ENCODE assay signal across 39 cellular contexts in the genomic region with DNA sequence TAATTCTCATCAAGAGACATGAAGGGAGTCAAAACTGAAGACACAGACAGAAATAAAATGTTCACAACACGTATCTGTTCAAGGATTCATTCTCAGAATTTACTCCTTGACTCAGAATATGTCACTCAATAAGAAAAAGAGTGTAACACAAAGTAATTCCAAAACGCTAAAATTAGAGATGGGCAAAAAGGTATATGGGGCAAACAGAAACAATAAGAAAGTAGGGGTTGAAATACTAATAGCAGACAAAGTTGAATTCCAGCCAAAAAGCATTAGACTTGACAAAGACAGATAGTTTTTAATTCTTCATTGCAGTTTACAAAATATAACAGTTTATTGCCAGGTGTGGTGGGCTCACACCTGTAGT.
"Had no signal": no experiment of that assay in that cellular context is flagged by ENCODE, and none has a peak within 500 bp of the region (broad histone marks: within the 10 kb centered on the region; RNA-seq: fewer than 3 reads in every experiment).

No MANE protein-coding gene starts in this region.

- H3K4me3 Mint-ChIP-seq: activated B cell treated with CpG ODN at 0.5 μM for 24 hours; activated CD4-positive, alpha-beta memory T cell treated with anti-CD3 and anti-CD28 coated beads for 36 hours; activated CD4-positive, alpha-beta T cell treated with anti-CD3 and anti-CD28 coated beads, Interleukin-2, amount 10 ng/mL, durations not matched to agents 24 days and 14 days; activated CD8-positive, alpha-beta T cell treated with anti-CD3 and anti-CD28 coated beads for 36 hours; activated naive CD4-positive, alpha-beta T cell treated with anti-CD3 and anti-CD28 coated beads for 36 hours; activated naive CD8-positive, alpha-beta T cell treated with anti-CD3 and anti-CD28 coated beads for 36 hours; activated T-cell treated with anti-CD3 and anti-CD28 coated beads, Interleukin-2, amount 50 U/mL, for 4 hours; activated T-cell treated with anti-CD3 and anti-CD28 coated beads, Interleukin-2, amount 50 U/mL, for 72 hours; activated T-helper 1 cell treated with anti-CD3 and anti-CD28 coated beads, Interleukin-12 subunit alpha, Interleukin-12 subunit beta, Interleukin-2, Interleukin-4 antibody, amounts not matched to agents 30 ng/mL and 10 ng/mL and 1 ng/mL, durations not matched to agents 14 hours and 24 hours and 36 hours; activated T-helper 17 cell treated with anti-CD3 and anti-CD28 coated beads, Interleukin-2, amount 50 U/mL, for 72 hours; central memory CD8-positive, alpha-beta T cell; T-helper 1 cell treated with Interleukin-12 subunit alpha and Interleukin-12 subunit beta and Interleukin-4 antibody, amounts not matched to agents 30 μg/mL and 1 μg/mL, for 36 hours; T-helper 2 cell treated with Interferon-gamma antibody and Interleukin-4, amounts not matched to agents 5 μg/mL and 100 μg/mL, for 36 hours had no signal

- H3K27me3 ChIP-seq: adrenal gland, body of pancreas, brain microvascular endothelial cell, cardiac muscle cell had no signal

- H3K4me1 Mint-ChIP-seq: activated CD4-positive, alpha-beta T cell treated with anti-CD3 and anti-CD28 coated beads, Interleukin-2, amount 10 ng/mL, durations not matched to agents 24 days and 14 days had no signal

- H3K9me3 Mint-ChIP-seq: activated B cell treated with CpG ODN at 0.5 μM for 24 hours; activated CD4-positive, alpha-beta memory T cell treated with anti-CD3 and anti-CD28 coated beads for 36 hours; activated CD4-positive, alpha-beta T cell treated with anti-CD3 and anti-CD28 coated beads, Interleukin-2, amount 10 ng/mL, durations not matched to agents 24 days and 14 days; activated CD8-positive, alpha-beta T cell treated with anti-CD3 and anti-CD28 coated beads for 36 hours; activated naive CD4-positive, alpha-beta T cell treated with anti-CD3 and anti-CD28 coated beads for 36 hours; activated naive CD4-positive, alpha-beta T cell treated with anti-CD3 and anti-CD28 coated beads, Interleukin-2, amount 50 U/mL, for 72 hours; activated naive CD8-positive, alpha-beta T cell treated with anti-CD3 and anti-CD28 coated beads for 36 hours; activated T-cell treated with anti-CD3 and anti-CD28 coated beads, Interleukin-2, amount 50 U/mL, for 4 hours; activated T-cell treated with anti-CD3 and anti-CD28 coated beads, Interleukin-2, amount 50 U/mL, for 72 hours; activated T-helper 1 cell treated with anti-CD3 and anti-CD28 coated beads, Interleukin-12 subunit alpha, Interleukin-12 subunit beta, Interleukin-2, Interleukin-4 antibody, amounts not matched to agents 30 ng/mL and 10 ng/mL and 1 ng/mL, durations not matched to agents 14 hours and 24 hours and 36 hours; activated T-helper 17 cell treated with anti-CD3 and anti-CD28 coated beads, Interleukin-2, amount 50 U/mL, for 72 hours; central memory CD8-positive, alpha-beta T cell; T-helper 1 cell treated with Interleukin-12 subunit alpha and Interleukin-12 subunit beta and Interleukin-4 antibody, amounts not matched to agents 30 μg/mL and 1 μg/mL, for 36 hours; T-helper 2 cell treated with Interferon-gamma antibody and Interleukin-4, amounts not matched to agents 5 μg/mL and 100 μg/mL, for 36 hours had no signal

- FAIRE-seq: astrocyte, bronchial epithelial cell, TTC549 had no signal

- H3K36me3 ChIP-seq: adrenal gland, brain microvascular endothelial cell, cardiac muscle cell had no signal

- H3K4me1 ChIP-seq: adrenal gland, body of pancreas had no signal

- H3K27ac Mint-ChIP-seq: activated B cell treated with CpG ODN at 0.5 μM for 24 hours; activated CD4-positive, alpha-beta memory T cell treated with anti-CD3 and anti-CD28 coated beads for 36 hours; activated CD4-positive, alpha-beta T cell treated with anti-CD3 and anti-CD28 coated beads, Interleukin-2, amount 10 ng/mL, durations not matched to agents 24 days and 14 days; activated CD8-positive, alpha-beta T cell treated with anti-CD3 and anti-CD28 coated beads for 36 hours; activated naive CD4-positive, alpha-beta T cell treated with anti-CD3 and anti-CD28 coated beads for 36 hours; activated naive CD4-positive, alpha-beta T cell treated with anti-CD3 and anti-CD28 coated beads, Interleukin-2, amount 50 U/mL, for 72 hours; activated naive CD8-positive, alpha-beta T cell treated with anti-CD3 and anti-CD28 coated beads for 36 hours; activated T-cell treated with anti-CD3 and anti-CD28 coated beads, Interleukin-2, amount 50 U/mL, for 72 hours; activated T-helper 1 cell treated with anti-CD3 and anti-CD28 coated beads, Interleukin-12 subunit alpha, Interleukin-12 subunit beta, Interleukin-2, Interleukin-4 antibody, amounts not matched to agents 30 ng/mL and 10 ng/mL and 1 ng/mL, durations not matched to agents 14 hours and 24 hours and 36 hours; activated T-helper 17 cell treated with anti-CD3 and anti-CD28 coated beads, Interleukin-2, amount 50 U/mL, for 72 hours; T-helper 1 cell treated with Interleukin-12 subunit alpha and Interleukin-12 subunit beta and Interleukin-4 antibody, amounts not matched to agents 30 μg/mL and 1 μg/mL, for 36 hours; T-helper 2 cell treated with Interferon-gamma antibody and Interleukin-4, amounts not matched to agents 5 μg/mL and 100 μg/mL, for 36 hours had no signal

- H3K36me3 Mint-ChIP-seq: activated CD4-positive, alpha-beta memory T cell treated with anti-CD3 and anti-CD28 coated beads for 36 hours; activated naive CD4-positive, alpha-beta T cell treated with anti-CD3 and anti-CD28 coated beads, Interleukin-2, amount 50 U/mL, for 72 hours; activated naive CD8-positive, alpha-beta T cell treated with anti-CD3 and anti-CD28 coated beads for 36 hours had no signal

- H3K4me3 ChIP-seq: adrenal gland, body of pancreas, cardiac muscle cell had no signal

- ATAC-seq: activated CD8-positive, alpha-beta T cell treated with anti-CD3 and anti-CD28 coated beads for 36 hours; activated T-cell treated with anti-CD3 and anti-CD28 coated beads, Interleukin-2, amount 50 U/mL, for 4 hours; activated T-cell treated with anti-CD3 and anti-CD28 coated beads, Interleukin-2, amount 50 U/mL, for 72 hours; body of pancreas had no signal

- H3K9me3 ChIP-seq: adrenal gland, body of pancreas had no signal

- H3K27me3 Mint-ChIP-seq: activated B cell treated with CpG ODN at 0.5 μM for 24 hours; activated CD4-positive, alpha-beta memory T cell treated with anti-CD3 and anti-CD28 coated beads for 36 hours; activated CD4-positive, alpha-beta T cell treated with anti-CD3 and anti-CD28 coated beads, Interleukin-2, amount 10 ng/mL, durations not matched to agents 24 days and 14 days; activated CD8-positive, alpha-beta T cell treated with anti-CD3 and anti-CD28 coated beads for 36 hours; activated naive CD8-positive, alpha-beta T cell treated with anti-CD3 and anti-CD28 coated beads for 36 hours; activated T-helper 17 cell treated with anti-CD3 and anti-CD28 coated beads, Interleukin-2, amount 50 U/mL, for 72 hours; central memory CD8-positive, alpha-beta T cell had no signal

- DNase-seq: activated B cell treated with CpG ODN at 0.5 μM for 24 hours; activated CD4-positive, alpha-beta memory T cell treated with anti-CD3 and anti-CD28 coated beads for 36 hours; activated CD4-positive, alpha-beta T cell treated with anti-CD3 and anti-CD28 coated beads for 4 hours; activated CD4-positive, alpha-beta T cell treated with anti-CD3 and anti-CD28 coated beads, Interleukin-2, amount 10 ng/mL, durations not matched to agents 24 days and 14 days; activated CD4-positive, alpha-beta T cell treated with anti-CD3 and anti-CD28 coated beads, Interleukin-2, amount 50 U/mL, for 1 hour; activated CD4-positive, alpha-beta T cell treated with anti-CD3 and anti-CD28 coated beads, Interleukin-2, amount 50 U/mL, for 4 hours; activated CD4-positive, CD25-positive, alpha-beta regulatory T cell treated with anti-CD3 and anti-CD28 coated beads, Interleukin-2, amount 50 U/mL, for 72 hours; activated CD8-positive, alpha-beta memory T cell treated with anti-CD3 and anti-CD28 coated beads, Interleukin-2, amount 50 U/mL, for 4 hours; activated CD8-positive, alpha-beta T cell treated with anti-CD3 and anti-CD28 coated beads for 36 hours; activated effector memory CD4-positive, alpha-beta T cell treated with anti-CD3 and anti-CD28 coated beads, Interleukin-2, amount 50 U/mL, for 16 hours; activated gamma-delta T cell treated with Interleukin-2 at 50 U/mL for 16 hours; activated naive CD4-positive, alpha-beta T cell; activated naive CD4-positive, alpha-beta T cell treated with anti-CD3 and anti-CD28 coated beads for 36 hours; activated naive CD4-positive, alpha-beta T cell treated with anti-CD3 and anti-CD28 coated beads, Interleukin-2, amount 50 U/mL, for 16 hours; activated naive CD8-positive, alpha-beta T cell treated with anti-CD3 and anti-CD28 coated beads for 36 hours; activated T-cell treated with anti-CD3 and anti-CD28 coated beads for 4 hours; activated T-cell treated with anti-CD3 and anti-CD28 coated beads, Interleukin-2, amount 50 U/mL, for 1 hour; activated T-cell treated with anti-CD3 and anti-CD28 coated beads, Interleukin-2, amount 50 U/mL, for 4 hours; activated T-cell treated with anti-CD3 and anti-CD28 coated beads, Interleukin-2, amount 50 U/mL, for 72 hours; amniotic stem cell; aorta; body of pancreas; brain microvascular endothelial cell; caudate nucleus; cerebellar nuclear complex; T-helper 2 cell; T-helper 9 cell had no signal

- H3K27ac ChIP-seq: adrenal gland, body of pancreas, brain microvascular endothelial cell, cardiac muscle cell, VCaP had no signal
